In the genomic region with DNA sequence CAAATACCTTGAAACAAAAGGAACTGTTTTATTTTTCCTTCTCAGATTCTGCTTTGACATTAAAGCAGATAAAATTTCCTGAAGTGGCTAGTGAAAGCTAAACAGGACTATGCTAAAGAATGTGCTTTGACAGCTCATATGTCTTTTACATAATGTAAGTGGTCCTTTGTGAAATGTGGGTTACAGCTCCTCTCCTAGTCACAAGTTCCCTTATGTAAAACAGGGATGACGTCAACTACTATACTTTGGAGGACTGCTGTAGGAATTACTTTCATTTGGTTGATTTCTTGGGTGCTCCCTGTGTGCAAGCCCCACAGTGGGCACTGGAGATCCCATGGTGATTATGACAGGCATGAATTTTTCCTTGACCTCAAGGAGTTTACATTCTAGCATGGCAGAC, we compare ENCODE assay signal across 16 cellular contexts.
DNase-seq lines count a peak whose midpoint lies in the region; ATAC-seq, FAIRE-seq and TF ChIP-seq lines count a peak whose summit lies in the region.
"Had no signal": no experiment of that assay in that cellular context is flagged by ENCODE, and none has a peak within 500 bp of the region (broad histone marks: within the 10 kb centered on the region; RNA-seq: fewer than 3 reads in every experiment).

No MANE protein-coding gene starts in this region.

- CTCF ChIA-PET in HepG2 (lab: Yijun Ruan, JAX; ENCODE audit: low intra/inter-chr PET ratio, low total read pairs): no interaction called here

- H3K4me1 ChIP-seq in HepG2 (ENCODE audit: insufficient read depth, low read length) (no peaks in the 10 kb centered on the region), right lobe of liver (no peaks in the 10 kb centered on the region), lower lobe of right lung (peaks cover 35% of the 10 kb centered on the region)
- H3K4me1 ChIP-seq: Caco-2 had no signal

- intact Hi-C loops in HepG2 (cut with micrococcal nuclease; ENCODE audit: unreplicated experiment): no loop called here
- intact Hi-C loops in right lobe of liver (cut with DNase I): no loop called here
- intact Hi-C loops in lower lobe of right lung (cut with DNase I): no loop called here

- no peak for TF ChIP-seq CTCF in HepG2 (CRISPR knock-in tag; IDR thresholded peaks at IDR 0.05)
- no peak for TF ChIP-seq CTCF in right lobe of liver (IDR thresholded peaks at IDR 0.05)
- no peak for TF ChIP-seq CTCF in cardiac fibroblast (IDR thresholded peaks at IDR 0.05; ENCODE audit: low read depth, low read length)
- TF ChIP-seq CTCF in lower lobe of right lung (IDR thresholded peaks at IDR 0.05): no peak

- H3K4me3 ChIP-seq in HepG2 (replicated peaks in 1 of 3; ENCODE audit: insufficient read depth in 1 of 3, low read depth in 2 of 3, low read length in 3 of 3) (no peak overlapping the region), right lobe of liver (no peak overlapping the region), cardiac fibroblast (replicated peaks in 1 of 2; ENCODE audit: low read depth in 2 of 2, low read length in 2 of 2) (no peak overlapping the region), lower lobe of right lung (no peak overlapping the region)
- H3K4me3 ChIP-seq: GM12878 had no signal

- H3K4me2 ChIP-seq in HepG2 (ENCODE audit: low read depth, low read length): no peak overlapping the region

- TF ChIP-seq POLR2A in HepG2 (IDR thresholded peaks at IDR 0.05; ENCODE audit: insufficient read depth in 1 of 2, low read depth in 2 of 2, low read length in 2 of 2) (no peak), right lobe of liver (IDR thresholded peaks at IDR 0.05) (no peak)

- BruUV-seq in HepG2 (replicated peaks; lab: Mats Ljungman, UMichigan): no TSS peak

- in situ Hi-C loops in HepG2 (cut with HindIII; ENCODE audit: extremely low pct_ligation_motif_present, low pct_unique_long_range_greater_than_20kb): no loop called here

- TF ChIP-seq RAD21 in HepG2 (CRISPR knock-in tag; IDR thresholded peaks at IDR 0.05): no peak

- no peak overlapping the region for H3K27ac ChIP-seq in HepG2 (ENCODE audit: extremely low read length, insufficient read depth, low read length)
- no peak overlapping the region for H3K27ac ChIP-seq in right lobe of liver
- H3K27ac ChIP-seq in lower lobe of right lung: no peak overlapping the region
- H3K27ac ChIP-seq: RWPE1 had no signal

- no peaks in the 10 kb centered on the region for H3K79me2 ChIP-seq in HepG2 (ENCODE audit: insufficient read depth, low read length)

- H3K27me3 ChIP-seq in HepG2 (ENCODE audit: control insufficient read depth in 1 of 2, insufficient read depth in 2 of 2, low read length in 2 of 2) (peaks cover 5 to 20% of the 10 kb centered on the region in 2 experiments; a peak in 3 of 5 replicates), right lobe of liver (no peaks in the 10 kb centered on the region), lower lobe of right lung (ENCODE audit: low read depth) (no peaks in the 10 kb centered on the region)

- no peaks in the 10 kb centered on the region for H3K9me3 ChIP-seq in HepG2 (ENCODE audit: low read length)
- H3K9me3 ChIP-seq in right lobe of liver: no peaks in the 10 kb centered on the region
- H3K9me3 ChIP-seq in lower lobe of right lung: no peaks in the 10 kb centered on the region
- H3K9me3 ChIP-seq: Caco-2 had no signal

- ATAC-seq in HepG2: no peak
- no peak for ATAC-seq in right lobe of liver
- ATAC-seq in lower lobe of right lung: peak; percentile 45 to 56
- ATAC-seq in HG03175 (IDR thresholded peaks at IDR 0.05; ENCODE audit: unreplicated experiment): no peak
- ATAC-seq in HG02759 (IDR thresholded peaks at IDR 0.05; ENCODE audit: unreplicated experiment): no peak
- ATAC-seq: GM12878 had no signal

- H3K36me3 ChIP-seq in HepG2 (replicated peaks in 1 of 2; ENCODE audit: control insufficient read depth in 1 of 2, insufficient read depth in 2 of 2, low read length in 2 of 2): no peaks in the 10 kb centered on the region
- no peaks in the 10 kb centered on the region for H3K36me3 ChIP-seq in right lobe of liver
- H3K36me3 ChIP-seq in lower lobe of right lung: no peaks in the 10 kb centered on the region

- POLR2A ChIA-PET in HepG2 (lab: Yijun Ruan, JAX): no interaction called here

- TF ChIP-seq EP300 in HepG2 (IDR thresholded peaks at IDR 0.05; ENCODE audit: low read depth in 2 of 2, low read length in 2 of 2): no peak
- no peak for TF ChIP-seq EP300 in HepG2 (CRISPR knock-in tag; IDR thresholded peaks at IDR 0.05; ENCODE audit: borderline replicate concordance)

- 33% methylated on average over 1 of the region's 1 CpG for WGBS in HepG2 (ENCODE audit: low lambda C conversion rate)
- WGBS in right lobe of liver (ENCODE audit: insufficient coverage, low coverage, low lambda C conversion rate, missing lambda C conversion rate): 86% methylated on average over 1 of the region's 1 CpG

- H2AFZ ChIP-seq in HepG2 (ENCODE audit: low read length): no peak overlapping the region

- FAIRE-seq in HepG2 (lab: Jason Lieb, UNC): no peak
- FAIRE-seq: GM12878 had no signal

- no peak overlapping the region for H3K9ac ChIP-seq in HepG2 (ENCODE audit: insufficient read depth, low read depth, low read length)

- no peaks in the 10 kb centered on the region for H4K20me1 ChIP-seq in HepG2 (ENCODE audit: insufficient read depth, low read length)

- no peak for DNase-seq in HepG2 (ENCODE audit: low spot score)
- no peak for DNase-seq in right lobe of liver
- DNase-seq in cardiac fibroblast (ENCODE audit: low read depth in 2 of 2): peak; percentile 7 to 48
- DNase-seq in lower lobe of right lung: no peak
- DNase-seq in central memory CD4-positive, alpha-beta T cell: no peak
- DNase-seq: AML-193, Caco-2, H7, NCI-H1105, NCI-H187, NCI-H2171 treated with DMSO at 0.1 percent for 48 hours, NCI-H524 treated with DMSO at 0.1 percent for 48 hours had no signal

TF ChIP-seq in HepG2, 621 proteins besides CTCF, POLR2A, EP300 and RAD21:
- TF ChIP-seq CREB1 (IDR thresholded peaks at IDR 0.05) (peak; percentile 48), CREB1 (CRISPR knock-in tag; IDR thresholded peaks at IDR 0.05) (no peak), ATF7 (IDR thresholded peaks at IDR 0.05) (peak; percentile 65), ATF7 (CRISPR knock-in tag; IDR thresholded peaks at IDR 0.05) (no peak), ZBTB7B (CRISPR knock-in tag; IDR thresholded peaks at IDR 0.05) (no peak)

Comparison
In these comparisons a context has a peak if more than half of its experiments do, and no peak if none do; other contexts are left out.
1. ATAC-seq: peak in lower lobe of right lung (2 of 2); none in HepG2 (single experiment), right lobe of liver (0 of 4), HG03175 (single experiment) and HG02759 (single experiment).
2. DNase-seq: peak in cardiac fibroblast (2 of 2); none in HepG2 (single experiment), right lobe of liver (0 of 3), lower lobe of right lung (single experiment) and central memory CD4-positive, alpha-beta T cell (single experiment).